In genomic region chr2:66587216-66587615, GRCh38 we compare ENCODE assay signal across 11 cellular contexts.
DNase-seq lines count a peak whose midpoint lies in the region; ATAC-seq and TF ChIP-seq lines count a peak whose summit lies in the region.
"Had no signal": no experiment of that assay in that cellular context is flagged by ENCODE, and none has a peak within 500 bp of the region (broad histone marks: within the 10 kb centered on the region; RNA-seq: fewer than 3 reads in every experiment).

No MANE protein-coding gene starts in this region.

- no peaks in the 10 kb centered on the region for H3K79me2 ChIP-seq in OCI-LY7 (ENCODE audit: insufficient read depth, low read depth, low read length)

- ATAC-seq in Right ventricle myocardium superior (ENCODE audit: poor library complexity) (no peak), HG03354 (IDR thresholded peaks at IDR 0.05; ENCODE audit: poor library complexity, severe bottlenecking, unreplicated experiment) (no peak)
- ATAC-seq: stimulated activated naive CD8-positive, alpha-beta T cell treated with anti-CD3 and anti-CD28 coated beads, Interleukin-15, amount 100 ng/mL, for 72 hours had no signal

- peaks cover 61% of the 10 kb centered on the region for H3K27me3 ChIP-seq in left ventricle myocardium inferior (ENCODE audit: low read depth)
- no peaks in the 10 kb centered on the region for H3K27me3 ChIP-seq in vagina

- no TSS peak for BruUV-seq in OCI-LY7 (replicated peaks; lab: Mats Ljungman, UMichigan)

- H3K4me1 ChIP-seq in left ventricle myocardium inferior: no peaks in the 10 kb centered on the region
- H3K4me1 ChIP-seq in OCI-LY7 (ENCODE audit: insufficient read depth, low read length, poor library complexity, severe bottlenecking): no peaks in the 10 kb centered on the region
- H3K4me1 ChIP-seq in vagina: no peaks in the 10 kb centered on the region

- DNase-seq in left ventricle myocardium inferior: no peak
- no peak for DNase-seq in Right ventricle myocardium superior
- peak; percentile 1 for DNase-seq in OCI-LY7 (ENCODE audit: low spot score)
- peak; percentile 53 for DNase-seq in fibroblast of villous mesenchyme (ENCODE audit: low read depth)
- no peak for DNase-seq in vagina (ENCODE audit: extremely low spot score in 2 of 2)
- DNase-seq in head of caudate nucleus: no peak
- DNase-seq in stimulated activated CD4-positive, alpha-beta T cell treated with anti-CD3 and anti-CD28 coated beads, Interleukin-12 subunit alpha, Interleukin-12 subunit beta, amount 100 ng/mL, for 4 hours: no peak
- DNase-seq: activated gamma-delta T cell; NCI-H187; stimulated activated naive CD8-positive, alpha-beta T cell treated with anti-CD3 and anti-CD28 coated beads, Interleukin-15, amount 100 ng/mL, for 72 hours had no signal

- POLR2A ChIA-PET in OCI-LY7 (lab: Charles Lee): no interaction called here

- CTCF ChIA-PET in OCI-LY7 (lab: Charles Lee; ENCODE audit: unreplicated experiment): no interaction called here

- TF ChIP-seq CTCF in left ventricle myocardium inferior (IDR thresholded peaks at IDR 0.05; ENCODE audit: borderline replicate concordance) (peak; percentile 23), OCI-LY7 (conservative IDR thresholded peaks at IDR 0.05; ENCODE audit: low read length) (peak; percentile 46), fibroblast of villous mesenchyme (IDR thresholded peaks at IDR 0.05; ENCODE audit: insufficient read depth, low read depth, low read length) (peak; percentile 38), vagina (IDR thresholded peaks at IDR 0.05) (no peak)

- H3K9me3 ChIP-seq in left ventricle myocardium inferior (replicated peaks): no peaks in the 10 kb centered on the region
- no peaks in the 10 kb centered on the region for H3K9me3 ChIP-seq in OCI-LY7 (ENCODE audit: low read length)
- H3K9me3 ChIP-seq in vagina: no peaks in the 10 kb centered on the region

- no peaks in the 10 kb centered on the region for H3K36me3 ChIP-seq in left ventricle myocardium inferior
- H3K36me3 ChIP-seq in OCI-LY7 (ENCODE audit: insufficient read depth, low read length): no peaks in the 10 kb centered on the region
- H3K36me3 ChIP-seq in vagina: no peaks in the 10 kb centered on the region

- H3K4me3 ChIP-seq in left ventricle myocardium inferior (no peak overlapping the region), OCI-LY7 (ENCODE audit: low read depth, low read length, poor library complexity, severe bottlenecking) (no peak overlapping the region), fibroblast of villous mesenchyme (ENCODE audit: low read depth, low read length) (no peak overlapping the region), vagina (no peak overlapping the region)

- H3K4me2 ChIP-seq in OCI-LY7 (ENCODE audit: low read length): no peak overlapping the region

- no peaks in the 10 kb centered on the region for H3K9me2 ChIP-seq in OCI-LY7 (ENCODE audit: insufficient read depth, low read length)

- no peak overlapping the region for H2AFZ ChIP-seq in OCI-LY7 (ENCODE audit: low read length)

- H3K27ac ChIP-seq in left ventricle myocardium inferior (replicated peaks): no peak overlapping the region
- H3K27ac ChIP-seq in OCI-LY7 (ENCODE audit: low read depth, low read length, poor library complexity, severe bottlenecking): no peak overlapping the region
- H3K27ac ChIP-seq in vagina: peak overlapping the region; percentile 31

- TF ChIP-seq POLR2A in vagina (IDR thresholded peaks at IDR 0.05): no peak

- intact Hi-C loops in left ventricle myocardium inferior (cut with micrococcal nuclease) (no loop called here), Right ventricle myocardium superior (cut with DNase I) (loop anchor here (10.0 kb wide), 2 partner anchors 1068 to 1258 kb away; no protein-coding TSS in a partner anchor), OCI-LY7 (cut with micrococcal nuclease; ENCODE audit: unreplicated experiment) (no loop called here), vagina (cut with DNase I) (loop anchor here (10.0 kb wide), 1 partner anchor 282 kb away; no protein-coding TSS in a partner anchor), head of caudate nucleus (cut with DNase I) (no loop called here)

- H4K20me1 ChIP-seq in OCI-LY7 (ENCODE audit: insufficient read depth, low read length): no peaks in the 10 kb centered on the region

Comparison
In these comparisons a context has a peak if more than half of its experiments do, and no peak if none do; other contexts are left out.
1. intact Hi-C loops: an anchor here in Right ventricle myocardium superior (10.0 kb wide) and vagina (10.0 kb wide); none called in left ventricle myocardium inferior, OCI-LY7 and head of caudate nucleus.
2. DNase-seq: peak in OCI-LY7 (single experiment) and fibroblast of villous mesenchyme (single experiment); none in left ventricle myocardium inferior (single experiment), Right ventricle myocardium superior (single experiment), vagina (0 of 2), head of caudate nucleus (0 of 42) and stimulated activated CD4-positive, alpha-beta T cell treated with anti-CD3 and anti-CD28 coated beads, Interleukin-12 subunit alpha, Interleukin-12 subunit beta, amount 100 ng/mL, for 4 hours (single experiment).
3. CTCF ChIP-seq: peak in left ventricle myocardium inferior (single experiment), OCI-LY7 (single experiment) and fibroblast of villous mesenchyme (single experiment); none in vagina (0 of 3).